34 cellular contexts compared by ENCODE assay signal in genomic region chr5:145493435-145493834, GRCh38.
"Had no signal": no experiment of that assay in that cellular context is flagged by ENCODE, and none has a peak within 500 bp of the region (broad histone marks: within the 10 kb centered on the region; RNA-seq: fewer than 3 reads in every experiment).

No MANE protein-coding gene starts in this region.

- H3K4me3 ChIP-seq: MG63 had no signal

- H3K9me3 ChIP-seq: MG63 had no signal

- H3K27ac Mint-ChIP-seq: activated CD8-positive, alpha-beta T cell treated with anti-CD3 and anti-CD28 coated beads for 36 hours; activated naive CD8-positive, alpha-beta T cell treated with anti-CD3 and anti-CD28 coated beads for 36 hours; activated T-cell treated with anti-CD3 and anti-CD28 coated beads, Interleukin-2, amount 50 U/mL, for 72 hours; activated T-helper 17 cell treated with anti-CD3 and anti-CD28 coated beads, Interleukin-2, amount 50 U/mL, for 72 hours had no signal

- H3K27ac ChIP-seq: brain microvascular endothelial cell, RWPE1, WERI-Rb-1 had no signal

- DNase-seq: activated CD4-positive, alpha-beta T cell treated with anti-CD3 and anti-CD28 coated beads for 1 hour; activated CD4-positive, alpha-beta T cell treated with anti-CD3 and anti-CD28 coated beads for 48 hours; activated CD4-positive, alpha-beta T cell treated with anti-CD3 and anti-CD28 coated beads, Interleukin-2, amount 50 U/mL, for 4 hours; activated CD4-positive, CD25-positive, alpha-beta regulatory T cell; activated CD8-positive, alpha-beta T cell treated with anti-CD3 and anti-CD28 coated beads for 36 hours; activated effector memory CD4-positive, alpha-beta T cell treated with anti-CD3 and anti-CD28 coated beads, Interleukin-2, amount 50 U/mL, for 16 hours; activated naive CD4-positive, alpha-beta T cell; activated naive CD4-positive, alpha-beta T cell treated with anti-CD3 and anti-CD28 coated beads, Interleukin-2, amount 50 U/mL, for 16 hours; activated naive CD8-positive, alpha-beta T cell treated with anti-CD3 and anti-CD28 coated beads for 36 hours; activated T-cell treated with anti-CD3 and anti-CD28 coated beads, Interleukin-2, amount 50 U/mL, for 1 hour; activated T-cell treated with anti-CD3 and anti-CD28 coated beads, Interleukin-2, amount 50 U/mL, for 72 hours; amniotic stem cell; aorta; brain microvascular endothelial cell; MG63; NCI-H1048; NCI-H1105 treated with DMSO at 0.1 percent for 48 hours; NCI-H1436; NCI-H1694; NCI-H1930; NCI-H2081 treated with DMSO at 0.1 percent for 48 hours; NCI-H226; NCI-H446 treated with DMSO at 0.1 percent for 48 hours; NCI-H524; NCI-H69; PC-3; Right ventricle myocardium superior; SW 1271; T-helper 1 cell; T-helper 2 cell; T-helper 9 cell; WERI-Rb-1 had no signal

- H3K4me1 Mint-ChIP-seq: activated naive CD8-positive, alpha-beta T cell treated with anti-CD3 and anti-CD28 coated beads for 36 hours; activated T-helper 17 cell treated with anti-CD3 and anti-CD28 coated beads, Interleukin-2, amount 50 U/mL, for 72 hours had no signal

- H3K27me3 Mint-ChIP-seq: activated CD8-positive, alpha-beta T cell treated with anti-CD3 and anti-CD28 coated beads for 36 hours; activated naive CD8-positive, alpha-beta T cell treated with anti-CD3 and anti-CD28 coated beads for 36 hours had no signal

- H3K36me3 Mint-ChIP-seq: activated naive CD8-positive, alpha-beta T cell treated with anti-CD3 and anti-CD28 coated beads for 36 hours had no signal

- H3K4me3 Mint-ChIP-seq: activated CD8-positive, alpha-beta T cell treated with anti-CD3 and anti-CD28 coated beads for 36 hours; activated naive CD8-positive, alpha-beta T cell treated with anti-CD3 and anti-CD28 coated beads for 36 hours; activated T-cell treated with anti-CD3 and anti-CD28 coated beads, Interleukin-2, amount 50 U/mL, for 72 hours; activated T-helper 17 cell treated with anti-CD3 and anti-CD28 coated beads, Interleukin-2, amount 50 U/mL, for 72 hours had no signal

- H3K36me3 ChIP-seq: brain microvascular endothelial cell, MG63, WERI-Rb-1 had no signal

- H3K27me3 ChIP-seq: brain microvascular endothelial cell, MG63 had no signal

- ATAC-seq: activated CD8-positive, alpha-beta T cell treated with anti-CD3 and anti-CD28 coated beads for 36 hours; activated T-cell treated with anti-CD3 and anti-CD28 coated beads, Interleukin-2, amount 50 U/mL, for 72 hours; activated T-helper 17 cell treated with anti-CD3 and anti-CD28 coated beads, Interleukin-2, amount 50 U/mL, for 72 hours; PC-3 had no signal
